8 cellular contexts compared by ENCODE assay signal in the genomic region with DNA sequence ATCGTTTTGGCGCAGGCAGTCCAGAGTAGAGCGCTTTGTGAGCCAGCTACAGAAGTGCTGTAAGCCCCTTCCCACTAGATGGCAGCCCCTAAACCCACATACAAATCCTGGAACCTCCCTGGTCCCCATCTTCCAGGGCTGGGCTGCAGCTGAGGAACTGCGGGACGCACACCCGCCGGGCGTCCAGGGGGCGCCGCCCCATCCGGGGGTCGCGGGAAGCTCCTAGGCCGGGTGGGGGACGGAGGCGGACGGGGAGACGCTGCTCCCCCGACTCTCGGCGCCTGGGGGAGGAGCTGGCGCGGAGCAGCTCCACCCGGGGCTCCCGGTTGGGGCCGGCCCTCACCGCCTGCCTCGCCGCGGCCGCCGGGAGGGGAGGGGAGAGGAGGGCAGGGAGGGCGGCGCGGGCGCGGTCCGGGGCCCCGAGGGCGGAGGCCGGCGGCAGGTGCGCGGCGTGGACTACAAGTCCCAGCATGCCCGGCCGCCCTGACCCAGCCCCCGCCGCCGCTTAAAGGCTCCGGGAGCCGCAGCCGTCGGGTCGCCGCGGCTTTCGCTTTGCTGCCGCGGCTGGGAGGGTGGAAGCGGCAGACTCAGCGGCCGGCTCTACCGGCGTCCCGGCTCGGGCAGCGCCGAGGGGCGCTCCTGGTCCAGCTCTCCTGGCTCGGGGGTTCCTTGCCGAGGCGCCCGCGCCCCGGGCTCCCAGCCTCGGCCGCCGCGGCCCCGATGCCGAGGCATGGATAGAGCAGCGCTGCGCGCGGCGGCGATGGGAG. TPM values are rescaled to one million over a fixed set of nuclear protein-coding genes. Genes with fewer than 3 reads are reported as not detected.
DNase-seq lines count a peak whose midpoint lies in the region; ATAC-seq and TF ChIP-seq lines count a peak whose summit lies in the region.

A gene (plus strand): TSS at position 535 of the 767 bp plus-strand sequence. CDS start 196 bp downstream, at position 731.

- H3K27me3 ChIP-seq in DND-41 (ENCODE audit: insufficient read depth, low read length, poor library complexity) (peaks cover 25% of the 10 kb centered on the region), thoracic aorta (replicated peaks; ENCODE audit: insufficient read depth) (no peaks in the 10 kb centered on the region)

- peak; percentile 93 for ATAC-seq in DND-41 (ENCODE audit: insufficient read depth, low read depth)
- ATAC-seq in GM21723 (IDR thresholded peaks at IDR 0.05; ENCODE audit: unreplicated experiment): peak; percentile 80
- ATAC-seq in SK-N-SH treated with all-trans-retinoic acid at 6 μM for 48 hours: peak; percentile 89
- ATAC-seq in thoracic aorta (ENCODE audit: insufficient number of reproducible peaks, low FRiP score, low read depth): peak; percentile 69

- TF ChIP-seq CTCF in DND-41 (IDR thresholded peaks at IDR 0.05; ENCODE audit: borderline replicate concordance, extremely low read depth, low read length, poor library complexity, severe bottlenecking): peak; percentile 62
- no peak for TF ChIP-seq CTCF in LNCaP clone FGC (IDR thresholded peaks at IDR 0.05; ENCODE audit: control insufficient read depth, extremely low read depth, insufficient read depth)
- TF ChIP-seq CTCF in glutamatergic neuron (IDR thresholded peaks at IDR 0.05; ENCODE audit: partially characterized antibody, unreplicated experiment): no peak
- TF ChIP-seq CTCF in osteocyte (IDR thresholded peaks at IDR 0.05): peak; percentile 73
- TF ChIP-seq CTCF in thoracic aorta (IDR thresholded peaks at IDR 0.05): peak; percentile 16

- H3K9ac ChIP-seq in DND-41 (ENCODE audit: low read depth, low read length): peak within 1 kb of the TSS; percentile 67

- H3K9me3 Mint-ChIP-seq in glutamatergic neuron (ENCODE audit: unreplicated experiment) (peaks cover 11% of the 10 kb centered on the region), osteocyte (ENCODE audit: unreplicated experiment) (no peaks in the 10 kb centered on the region)

- peak within 1 kb of the TSS; percentile 89 for H2AFZ ChIP-seq in DND-41 (ENCODE audit: low read depth, low read length)

- H3K4me1 Mint-ChIP-seq in glutamatergic neuron (ENCODE audit: low read depth, unreplicated experiment) (peaks cover 28% of the 10 kb centered on the region), osteocyte (ENCODE audit: unreplicated experiment) (peaks cover 38% of the 10 kb centered on the region)

- no peaks in the 10 kb centered on the region for H3K79me2 ChIP-seq in DND-41 (ENCODE audit: insufficient read depth, low read length)

- H3K36me3 ChIP-seq in DND-41 (ENCODE audit: insufficient read depth, low read length): no peaks in the 10 kb centered on the region
- H3K36me3 ChIP-seq in thoracic aorta: no peaks in the 10 kb centered on the region

- H3K27ac ChIP-seq in DND-41 (ENCODE audit: low read length) (no peak within 1 kb of the TSS), thoracic aorta (peak within 1 kb of the TSS; percentile 68 to 83)

- H3K4me3 Mint-ChIP-seq in glutamatergic neuron (ENCODE audit: unreplicated experiment) (peak within 1 kb of the TSS; percentile 95), osteocyte (ENCODE audit: unreplicated experiment) (peak within 1 kb of the TSS; percentile 86)

- H3K4me1 ChIP-seq in DND-41 (ENCODE audit: insufficient read depth, low read length) (peaks cover 29% of the 10 kb centered on the region), thoracic aorta (ENCODE audit: control insufficient read depth in 1 of 2, low read depth in 2 of 2) (peaks cover 6 to 19% of the 10 kb centered on the region in 2 donors)

- peak within 1 kb of the TSS; percentile 85 for H3K4me2 ChIP-seq in DND-41 (ENCODE audit: insufficient read depth, low read length)

- DNase-seq in DND-41 (peak; percentile 76), LNCaP clone FGC (ENCODE audit: low read depth) (no peak), glutamatergic neuron (peak; percentile 92), osteocyte (ENCODE audit: extremely low spot score, unreplicated experiment) (peak; percentile 89), thoracic aorta (ENCODE audit: low spot score) (peak; percentile 41)
- DNase-seq in activated naive CD4-positive, alpha-beta T cell treated with anti-CD3 and anti-CD28 coated beads, Interleukin-2, amount 50 U/mL, for 16 hours: peak; percentile 85

- H3K36me3 Mint-ChIP-seq in glutamatergic neuron (ENCODE audit: unreplicated experiment): no peaks in the 10 kb centered on the region
- no peaks in the 10 kb centered on the region for H3K36me3 Mint-ChIP-seq in osteocyte (ENCODE audit: unreplicated experiment)

- H3K4me3 ChIP-seq in DND-41 (ENCODE audit: low read depth in 1 of 2, low read length in 2 of 2) (peak within 1 kb of the TSS; percentile 77 to 81), LNCaP clone FGC (ENCODE audit: low read depth, low read length) (peak within 1 kb of the TSS; percentile 53), thoracic aorta (peak within 1 kb of the TSS; percentile 94)

- no peaks in the 10 kb centered on the region for H3K9me3 ChIP-seq in DND-41 (ENCODE audit: insufficient read depth, low read length, severe bottlenecking)
- H3K9me3 ChIP-seq in thoracic aorta: no peaks in the 10 kb centered on the region

- H3K27me3 Mint-ChIP-seq in glutamatergic neuron (ENCODE audit: unreplicated experiment): peaks cover 19% of the 10 kb centered on the region
- H3K27me3 Mint-ChIP-seq in osteocyte (ENCODE audit: unreplicated experiment): no peaks in the 10 kb centered on the region

- peaks cover 8% of the 10 kb centered on the region for H4K20me1 ChIP-seq in DND-41 (ENCODE audit: insufficient read depth, low read length)

- H3K27ac Mint-ChIP-seq in glutamatergic neuron (ENCODE audit: unreplicated experiment): peak within 1 kb of the TSS; percentile 91
- H3K27ac Mint-ChIP-seq in osteocyte (ENCODE audit: unreplicated experiment): peak within 1 kb of the TSS; percentile 85

TF ChIP-seq in SK-N-SH treated with all-trans-retinoic acid at 6 μM for 48 hours, 23 proteins besides CTCF, POLR2A, EP300 and RAD21 (continues in another document):
- TF ChIP-seq TCF4 (CRISPR knock-in tag; IDR thresholded peaks at IDR 0.05; ENCODE audit: borderline replicate concordance) (no peak), ZC3H10 (CRISPR knock-in tag; IDR thresholded peaks at IDR 0.05) (no peak), RARB (CRISPR knock-in tag; IDR thresholded peaks at IDR 0.05) (no peak), PPARA (CRISPR knock-in tag; IDR thresholded peaks at IDR 0.05; ENCODE audit: borderline replicate concordance) (no peak), ZFP30 (CRISPR knock-in tag; IDR thresholded peaks at IDR 0.05) (no peak), TOX (CRISPR knock-in tag; IDR thresholded peaks at IDR 0.05; ENCODE audit: borderline replicate concordance) (no peak), ESRRG (CRISPR knock-in tag; IDR thresholded peaks at IDR 0.05) (no peak), GLIS3 (CRISPR knock-in tag; IDR thresholded peaks at IDR 0.05) (no peak), ZNF8 (CRISPR knock-in tag; IDR thresholded peaks at IDR 0.05) (no peak), BACH2 (CRISPR knock-in tag; IDR thresholded peaks at IDR 0.05; ENCODE audit: borderline replicate concordance) (no peak), ARNTL (CRISPR knock-in tag; IDR thresholded peaks at IDR 0.05; ENCODE audit: borderline replicate concordance, low read depth) (no peak), OSR1 (CRISPR knock-in tag; IDR thresholded peaks at IDR 0.05) (no peak)
- TF ChIP-seq, protein P1, sequence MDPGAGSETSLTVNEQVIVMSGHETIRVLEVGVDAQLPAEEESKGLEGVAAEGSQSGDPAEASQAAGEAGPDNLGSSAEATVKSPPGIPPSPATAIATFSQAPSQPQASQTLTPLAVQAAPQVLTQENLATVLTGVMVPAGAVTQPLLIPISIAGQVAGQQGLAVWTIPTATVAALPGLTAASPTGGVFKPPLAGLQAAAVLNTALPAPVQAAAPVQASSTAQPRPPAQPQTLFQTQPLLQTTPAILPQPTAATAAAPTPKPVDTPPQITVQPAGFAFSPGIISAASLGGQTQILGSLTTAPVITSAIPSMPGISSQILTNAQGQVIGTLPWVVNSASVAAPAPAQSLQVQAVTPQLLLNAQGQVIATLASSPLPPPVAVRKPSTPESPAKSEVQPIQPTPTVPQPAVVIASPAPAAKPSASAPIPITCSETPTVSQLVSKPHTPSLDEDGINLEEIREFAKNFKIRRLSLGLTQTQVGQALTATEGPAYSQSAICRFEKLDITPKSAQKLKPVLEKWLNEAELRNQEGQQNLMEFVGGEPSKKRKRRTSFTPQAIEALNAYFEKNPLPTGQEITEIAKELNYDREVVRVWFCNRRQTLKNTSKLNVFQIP (CRISPR knock-in tag; IDR thresholded peaks at IDR 0.05; ENCODE audit: borderline replicate concordance, low read depth): no peak
- TF ChIP-seq, protein P2, sequence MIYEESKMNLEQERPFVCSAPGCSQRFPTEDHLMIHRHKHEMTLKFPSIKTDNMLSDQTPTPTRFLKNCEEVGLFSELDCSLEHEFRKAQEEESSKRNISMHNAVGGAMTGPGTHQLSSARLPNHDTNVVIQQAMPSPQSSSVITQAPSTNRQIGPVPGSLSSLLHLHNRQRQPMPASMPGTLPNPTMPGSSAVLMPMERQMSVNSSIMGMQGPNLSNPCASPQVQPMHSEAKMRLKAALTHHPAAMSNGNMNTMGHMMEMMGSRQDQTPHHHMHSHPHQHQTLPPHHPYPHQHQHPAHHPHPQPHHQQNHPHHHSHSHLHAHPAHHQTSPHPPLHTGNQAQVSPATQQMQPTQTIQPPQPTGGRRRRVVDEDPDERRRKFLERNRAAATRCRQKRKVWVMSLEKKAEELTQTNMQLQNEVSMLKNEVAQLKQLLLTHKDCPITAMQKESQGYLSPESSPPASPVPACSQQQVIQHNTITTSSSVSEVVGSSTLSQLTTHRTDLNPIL (CRISPR knock-in tag; IDR thresholded peaks at IDR 0.05; ENCODE audit: low read depth): no peak
- TF ChIP-seq, protein P3, sequence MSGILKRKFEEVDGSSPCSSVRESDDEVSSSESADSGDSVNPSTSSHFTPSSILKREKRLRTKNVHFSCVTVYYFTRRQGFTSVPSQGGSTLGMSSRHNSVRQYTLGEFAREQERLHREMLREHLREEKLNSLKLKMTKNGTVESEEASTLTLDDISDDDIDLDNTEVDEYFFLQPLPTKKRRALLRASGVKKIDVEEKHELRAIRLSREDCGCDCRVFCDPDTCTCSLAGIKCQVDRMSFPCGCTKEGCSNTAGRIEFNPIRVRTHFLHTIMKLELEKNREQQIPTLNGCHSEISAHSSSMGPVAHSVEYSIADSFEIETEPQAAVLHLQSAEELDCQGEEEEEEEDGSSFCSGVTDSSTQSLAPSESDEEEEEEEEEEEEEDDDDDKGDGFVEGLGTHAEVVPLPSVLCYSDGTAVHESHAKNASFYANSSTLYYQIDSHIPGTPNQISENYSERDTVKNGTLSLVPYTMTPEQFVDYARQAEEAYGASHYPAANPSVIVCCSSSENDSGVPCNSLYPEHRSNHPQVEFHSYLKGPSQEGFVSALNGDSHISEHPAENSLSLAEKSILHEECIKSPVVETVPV (CRISPR knock-in tag; IDR thresholded peaks at IDR 0.05): no peak

RNA-seq across cellular contexts. Expression of the gene that starts here (rescaled TPM):
- total RNA-seq in glutamatergic neuron (ENCODE audit: unreplicated experiment) (203 TPM), osteocyte (56.0 and 63.4 TPM in 2 replicates), thoracic aorta (10 to 100 TPM; 17.6 to 46.0 TPM)

Comparison
In these comparisons a context has a peak if more than half of its experiments do, and no peak if none do; other contexts are left out.
1. CTCF ChIP-seq: peak in DND-41 (single experiment), osteocyte (single experiment) and thoracic aorta (single experiment); none in LNCaP clone FGC (single experiment) and glutamatergic neuron (single experiment).
2. Peak in every context shown above with its lines, with median percentiles within 50 percentile points of each other: ATAC-seq and H3K4me3 ChIP-seq.